28 cellular contexts compared by ENCODE assay signal in genomic region chr3:34868935-34869334, GRCh38.
"Had no signal": no experiment of that assay in that cellular context is flagged by ENCODE, and none has a peak within 500 bp of the region (broad histone marks: within the 10 kb centered on the region; RNA-seq: fewer than 3 reads in every experiment).

No MANE protein-coding gene starts in this region.

- H3K27me3 ChIP-seq: colonic mucosa, dorsolateral prefrontal cortex, esophagus muscularis mucosa, esophagus squamous epithelium, foreskin keratinocyte, gastrocnemius medialis, gastroesophageal sphincter, heart left ventricle, heart right ventricle had no signal

- H3K27ac ChIP-seq: colonic mucosa, coronary artery, epithelial cell of prostate, esophagus muscularis mucosa, esophagus squamous epithelium, foreskin keratinocyte, gastrocnemius medialis, gastroesophageal sphincter, heart left ventricle, heart right ventricle had no signal

- H3K36me3 ChIP-seq: colonic mucosa, esophagus muscularis mucosa, esophagus squamous epithelium, gastrocnemius medialis, gastroesophageal sphincter, heart left ventricle, heart right ventricle had no signal

- ATAC-seq: effector memory CD8-positive, alpha-beta T cell; esophagus mucosa; foreskin keratinocyte; gastrocnemius medialis; gastroesophageal sphincter; heart left ventricle; heart right ventricle had no signal

- H3K9me3 ChIP-seq: colonic mucosa, esophagus muscularis mucosa, esophagus squamous epithelium, gastrocnemius medialis, gastroesophageal sphincter, heart left ventricle, heart right ventricle had no signal

- DNase-seq: colonic mucosa; cortex of kidney; dermis blood vessel endothelial cell; dorsolateral prefrontal cortex; effector CD4-positive, alpha-beta T cell; effector CD8-positive, alpha-beta T cell; effector memory CD4-positive, alpha-beta T cell; effector memory CD8-positive, alpha-beta T cell; endodermal cell; erythroblast; esophagus squamous epithelium; foreskin fibroblast; foreskin keratinocyte; foreskin melanocyte; gastrocnemius medialis; glutamatergic neuron; head of caudate nucleus; heart left ventricle; heart right ventricle had no signal

- FAIRE-seq: colon, endometrium, endothelial cell of umbilical vein, frontal cortex had no signal

- H3K4me1 ChIP-seq: colonic mucosa, esophagus muscularis mucosa, esophagus squamous epithelium, foreskin keratinocyte, gastrocnemius medialis, gastroesophageal sphincter, heart left ventricle, heart right ventricle had no signal

- H3K4me3 ChIP-seq: colonic mucosa, coronary artery, dorsolateral prefrontal cortex, esophagus muscularis mucosa, esophagus squamous epithelium, gastrocnemius medialis, gastroesophageal sphincter, heart left ventricle, heart right ventricle had no signal
